Comparison of ENCODE assay signal across 25 cellular contexts in the genomic region with DNA sequence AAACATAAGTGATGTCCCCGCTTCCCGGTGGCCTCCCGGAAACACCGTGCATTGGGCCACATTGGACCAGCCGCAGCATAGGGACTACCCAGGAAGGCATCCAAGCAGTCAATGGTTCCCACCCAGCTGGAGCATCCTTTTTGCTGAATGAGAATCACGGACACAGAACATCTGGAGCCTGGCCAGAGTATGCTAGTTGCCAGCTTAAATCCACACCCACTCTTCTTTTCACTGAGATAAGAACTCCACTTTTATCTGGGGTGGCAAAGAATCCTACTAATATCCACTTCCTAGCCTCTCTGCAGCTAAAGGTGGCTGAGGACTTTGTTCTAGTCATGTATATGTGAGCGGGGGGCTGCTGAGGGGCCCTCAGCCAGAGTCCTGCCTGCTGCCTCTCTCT.
"Had no signal": no experiment of that assay in that cellular context is flagged by ENCODE, and none has a peak within 500 bp of the region (broad histone marks: within the 10 kb centered on the region; RNA-seq: fewer than 3 reads in every experiment).

No MANE protein-coding gene starts in this region.

- DNase-seq: activated CD4-positive, alpha-beta memory T cell treated with anti-CD3 and anti-CD28 coated beads, Interleukin-2, amount 10 ng/mL, durations not matched to agents 7 days and 5 days; activated CD4-positive, alpha-beta T cell treated with anti-CD3 and anti-CD28 coated beads for 1 hour; activated CD4-positive, alpha-beta T cell treated with anti-CD3 and anti-CD28 coated beads, Interleukin-2, amount 10 ng/mL, durations not matched to agents 7 days and 5 days; activated CD8-positive, alpha-beta memory T cell treated with anti-CD3 and anti-CD28 coated beads, Interleukin-2, amount 50 U/mL, for 48 hours; activated gamma-delta T cell; activated naive CD4-positive, alpha-beta T cell treated with anti-CD3 and anti-CD28 coated beads, Interleukin-2, amount 50 U/mL, for 16 hours; activated T-cell treated with anti-CD3 and anti-CD28 coated beads, Interleukin-2, amount 50 U/mL, for 24 hours; amniotic stem cell; brain microvascular endothelial cell; central memory CD4-positive, alpha-beta T cell; foreskin keratinocyte; left ventricle myocardium inferior; pancreas; stimulated activated CD4-positive, alpha-beta T cell treated with anti-CD3 and anti-CD28 coated beads, Interleukin-15, amount 100 ng/mL, for 24 hours; stimulated activated CD4-positive, alpha-beta T cell treated with anti-CD3 and anti-CD28 coated beads, Interleukin-2, amount 100 ng/mL, for 24 hours; stimulated activated naive CD4-positive, alpha-beta T cell; T1000; upper lobe of right lung had no signal

- H3K27me3 Mint-ChIP-seq: activated CD4-positive, alpha-beta memory T cell treated with anti-CD3 and anti-CD28 coated beads, Interleukin-2, amount 10 ng/mL, durations not matched to agents 7 days and 5 days; activated CD4-positive, alpha-beta T cell treated with anti-CD3 and anti-CD28 coated beads, Interleukin-2, amount 10 ng/mL, durations not matched to agents 7 days and 5 days; activated T-cell treated with anti-CD3 and anti-CD28 coated beads, Interleukin-2, amount 50 U/mL, for 24 hours had no signal

- ATAC-seq: esophagus mucosa, foreskin keratinocyte, pancreas, upper lobe of right lung, WTC11 had no signal

- H3K9me3 ChIP-seq: left ventricle myocardium inferior, pancreas, prostate gland, suprapubic skin, tibial artery, upper lobe of right lung had no signal

- H3K27ac ChIP-seq: brain microvascular endothelial cell, foreskin keratinocyte, left ventricle myocardium inferior, pancreas, prostate gland, suprapubic skin, tibial artery, upper lobe of right lung had no signal

- H3K36me3 ChIP-seq: brain microvascular endothelial cell, pancreas, prostate gland, suprapubic skin, tibial artery, upper lobe of right lung had no signal

- H3K4me1 ChIP-seq: foreskin keratinocyte, pancreas, prostate gland, tibial artery had no signal

- H3K9me3 Mint-ChIP-seq: activated CD4-positive, alpha-beta memory T cell treated with anti-CD3 and anti-CD28 coated beads, Interleukin-2, amount 10 ng/mL, durations not matched to agents 7 days and 5 days; activated CD4-positive, alpha-beta T cell treated with anti-CD3 and anti-CD28 coated beads, Interleukin-2, amount 10 ng/mL, durations not matched to agents 7 days and 5 days; activated T-cell treated with anti-CD3 and anti-CD28 coated beads, Interleukin-2, amount 50 U/mL, for 24 hours; nephron; T-helper 1 cell treated with Interleukin-12 subunit alpha and Interleukin-12 subunit beta and Interleukin-4 antibody, amounts not matched to agents 30 μg/mL and 1 μg/mL, for 36 hours; WTC11 had no signal

- H3K4me1 Mint-ChIP-seq: nephron had no signal

- H3K27ac Mint-ChIP-seq: activated CD4-positive, alpha-beta memory T cell treated with anti-CD3 and anti-CD28 coated beads, Interleukin-2, amount 10 ng/mL, durations not matched to agents 7 days and 5 days; activated T-cell treated with anti-CD3 and anti-CD28 coated beads, Interleukin-2, amount 50 U/mL, for 24 hours; nephron; T-helper 1 cell treated with Interleukin-12 subunit alpha and Interleukin-12 subunit beta and Interleukin-4 antibody, amounts not matched to agents 30 μg/mL and 1 μg/mL, for 36 hours; WTC11 had no signal

- H3K36me3 Mint-ChIP-seq: WTC11 had no signal

- H3K4me3 Mint-ChIP-seq: activated CD4-positive, alpha-beta memory T cell treated with anti-CD3 and anti-CD28 coated beads, Interleukin-2, amount 10 ng/mL, durations not matched to agents 7 days and 5 days; activated CD4-positive, alpha-beta T cell treated with anti-CD3 and anti-CD28 coated beads, Interleukin-2, amount 10 ng/mL, durations not matched to agents 7 days and 5 days; activated T-cell treated with anti-CD3 and anti-CD28 coated beads, Interleukin-2, amount 50 U/mL, for 24 hours; nephron; T-helper 1 cell treated with Interleukin-12 subunit alpha and Interleukin-12 subunit beta and Interleukin-4 antibody, amounts not matched to agents 30 μg/mL and 1 μg/mL, for 36 hours; WTC11 had no signal

- H3K27me3 ChIP-seq: brain microvascular endothelial cell, foreskin keratinocyte, pancreas, suprapubic skin, tibial artery, upper lobe of right lung had no signal

- H3K4me3 ChIP-seq: left ventricle myocardium inferior, pancreas, prostate gland, suprapubic skin, tibial artery, upper lobe of right lung had no signal
